Comparison of ENCODE assay signal across 16 cellular contexts in the genomic region with DNA sequence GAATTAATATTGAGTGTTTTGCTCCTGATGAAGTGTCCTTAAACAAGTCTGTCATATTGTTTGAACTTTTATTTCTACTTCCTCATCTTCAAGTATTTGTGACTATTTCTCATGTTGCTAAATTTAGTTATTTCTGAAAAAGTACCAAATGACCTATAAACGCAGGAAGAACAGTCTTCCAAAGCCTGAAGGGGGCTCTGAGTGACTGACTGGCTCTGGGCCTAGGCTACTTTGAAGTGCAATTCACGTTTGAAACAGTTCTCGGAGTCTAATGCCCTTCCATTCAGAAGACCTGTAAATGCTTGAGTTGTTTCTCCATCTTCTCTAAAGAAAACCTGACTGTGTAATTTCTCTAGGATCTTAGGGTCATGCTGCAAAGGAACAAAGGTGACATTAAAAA. TPM values are rescaled to one million over a fixed set of nuclear protein-coding genes. Genes with fewer than 3 reads are reported as not detected.
DNase-seq lines count a peak whose midpoint lies in the region; ATAC-seq and TF ChIP-seq lines count a peak whose summit lies in the region.
"Had no signal": no experiment of that assay in that cellular context is flagged by ENCODE, and none has a peak within 500 bp of the region (broad histone marks: within the 10 kb centered on the region; RNA-seq: fewer than 3 reads in every experiment).

No MANE protein-coding gene starts in this region.

- H3K4me1 Mint-ChIP-seq in GM23338: peaks cover 70% of the 10 kb centered on the region
- H3K4me1 Mint-ChIP-seq in neural progenitor cell: peaks cover 6% of the 10 kb centered on the region
- peaks cover 27% of the 10 kb centered on the region for H3K4me1 Mint-ChIP-seq in stimulated activated naive CD8-positive, alpha-beta T cell treated with anti-CD3 and anti-CD28 coated beads, Interleukin-15, amount 100 ng/mL, for 72 hours

- peak; percentile 3 for TF ChIP-seq CTCF in GM10266 (IDR thresholded peaks at IDR 0.05; ENCODE audit: control insufficient read depth, insufficient read depth, low read depth, missing control alignments)
- TF ChIP-seq CTCF in GM23338 (conservative IDR thresholded peaks at IDR 0.05; ENCODE audit: low read depth in 2 of 2): 0 out of 4 replicates have a peak, but pooled peaks have one; percentile 10 to 20
- TF ChIP-seq CTCF in OCI-LY3 (IDR thresholded peaks at IDR 0.05; ENCODE audit: low read depth, low read length): no peak
- TF ChIP-seq CTCF in neural progenitor cell (IDR thresholded peaks at IDR 0.05): peak; percentile 7
- no peak for TF ChIP-seq CTCF in right lobe of liver (IDR thresholded peaks at IDR 0.05)

- H3K9me3 ChIP-seq in OCI-LY3 (ENCODE audit: insufficient read depth, low read length): no peaks in the 10 kb centered on the region
- H3K9me3 ChIP-seq in neural progenitor cell (ENCODE audit: low read depth): no peaks in the 10 kb centered on the region
- no peaks in the 10 kb centered on the region for H3K9me3 ChIP-seq in right lobe of liver
- H3K9me3 ChIP-seq: Peyer's patch, suprapubic skin had no signal

- H3K4me1 ChIP-seq in GM23338 (ENCODE audit: insufficient read depth) (peaks cover 50% of the 10 kb centered on the region), OCI-LY3 (ENCODE audit: low read length) (peaks cover 12% of the 10 kb centered on the region), neural progenitor cell (peaks cover 11% of the 10 kb centered on the region), right lobe of liver (no peaks in the 10 kb centered on the region)

- WGBS in right lobe of liver (ENCODE audit: insufficient coverage, low coverage, low lambda C conversion rate, missing lambda C conversion rate): 52% methylated on average over 3 of the region's 3 CpGs

- no peak overlapping the region for H3K4me3 Mint-ChIP-seq in GM23338
- H3K4me3 Mint-ChIP-seq in neural progenitor cell: no peak overlapping the region
- no peak overlapping the region for H3K4me3 Mint-ChIP-seq in stimulated activated naive CD8-positive, alpha-beta T cell treated with anti-CD3 and anti-CD28 coated beads, Interleukin-15, amount 100 ng/mL, for 72 hours

- TF ChIP-seq POLR2A in right lobe of liver (IDR thresholded peaks at IDR 0.05): no peak

- H3K27ac ChIP-seq in GM23338 (ENCODE audit: low read depth) (no peak overlapping the region), OCI-LY3 (ENCODE audit: low read length) (no peak overlapping the region), neural progenitor cell (no peak overlapping the region), right lobe of liver (no peak overlapping the region)
- H3K27ac ChIP-seq: Peyer's patch, suprapubic skin, VCaP had no signal

- H2AFZ ChIP-seq in GM23338: no peak overlapping the region
- no peak overlapping the region for H2AFZ ChIP-seq in OCI-LY3 (ENCODE audit: low read depth, low read length)
- no peak overlapping the region for H2AFZ ChIP-seq in neural progenitor cell (replicated peaks)

- H4K20me1 ChIP-seq in GM23338 (replicated peaks; ENCODE audit: insufficient read depth) (peaks cover 13% of the 10 kb centered on the region), OCI-LY3 (ENCODE audit: insufficient read depth, low read length) (no peaks in the 10 kb centered on the region), neural progenitor cell (ENCODE audit: low read depth) (peaks cover 10% of the 10 kb centered on the region)

- H3K9ac ChIP-seq in OCI-LY3 (ENCODE audit: low read length) (no peak overlapping the region), neural progenitor cell (no peak overlapping the region)

- H3K27me3 ChIP-seq in GM23338 (ENCODE audit: insufficient read depth) (no peaks in the 10 kb centered on the region), OCI-LY3 (ENCODE audit: low read depth, low read length) (no peaks in the 10 kb centered on the region), neural progenitor cell (no peaks in the 10 kb centered on the region), H7 (ENCODE audit: control insufficient read depth, insufficient read depth, low read length) (no peaks in the 10 kb centered on the region), right lobe of liver (no peaks in the 10 kb centered on the region)
- H3K27me3 ChIP-seq: Peyer's patch, suprapubic skin had no signal

- H3K36me3 ChIP-seq in GM23338 (ENCODE audit: insufficient read depth) (no peaks in the 10 kb centered on the region), OCI-LY3 (replicated peaks; ENCODE audit: low read depth, low read length) (no peaks in the 10 kb centered on the region), neural progenitor cell (no peaks in the 10 kb centered on the region), H7 (replicated peaks; ENCODE audit: control insufficient read depth, insufficient read depth, low read length) (no peaks in the 10 kb centered on the region), right lobe of liver (no peaks in the 10 kb centered on the region)
- H3K36me3 ChIP-seq: Peyer's patch, suprapubic skin had no signal

- H3K9me2 ChIP-seq in GM23338 (ENCODE audit: insufficient read depth): no peaks in the 10 kb centered on the region

- H3K27me3 Mint-ChIP-seq in GM23338 (ENCODE audit: insufficient read depth, low read depth, poor library complexity) (no peaks in the 10 kb centered on the region), neural progenitor cell (ENCODE audit: insufficient read depth, low read depth) (no peaks in the 10 kb centered on the region)
- H3K27me3 Mint-ChIP-seq in stimulated activated naive CD8-positive, alpha-beta T cell treated with anti-CD3 and anti-CD28 coated beads, Interleukin-15, amount 100 ng/mL, for 72 hours: no peaks in the 10 kb centered on the region

- H3K79me2 ChIP-seq in GM23338 (replicated peaks; ENCODE audit: insufficient read depth) (peaks cover 100% of the 10 kb centered on the region), OCI-LY3 (ENCODE audit: low read length) (peaks cover 39% of the 10 kb centered on the region), neural progenitor cell (ENCODE audit: low read depth) (peaks cover 93% of the 10 kb centered on the region)

- H3K4me2 ChIP-seq in GM23338 (no peak overlapping the region), OCI-LY3 (ENCODE audit: low read length) (peak overlapping the region; percentile 26), neural progenitor cell (no peak overlapping the region)

- H3K27ac Mint-ChIP-seq in GM23338: no peak overlapping the region; the same call in 1 of the 2 replicates
- no peak overlapping the region for H3K27ac Mint-ChIP-seq in neural progenitor cell
- H3K27ac Mint-ChIP-seq in stimulated activated naive CD8-positive, alpha-beta T cell treated with anti-CD3 and anti-CD28 coated beads, Interleukin-15, amount 100 ng/mL, for 72 hours: no peak overlapping the region
- H3K27ac Mint-ChIP-seq: activated T-helper 2 cell treated with anti-CD3 and anti-CD28 coated beads, Interferon-gamma antibody, Interleukin-2, Interleukin-4, amounts not matched to agents 10 μg/mL and 5 μg/mL and 100 μg/mL, durations not matched to agents 14 hours and 24 hours and 36 hours had no signal

- DNase-seq in GM10266 (ENCODE audit: extremely low spot score): no peak
- no peak for DNase-seq in GM23338 (ENCODE audit: low spot score)
- DNase-seq in neural progenitor cell (ENCODE audit: low spot score): no peak
- DNase-seq in H7: no peak
- DNase-seq in stimulated activated naive CD8-positive, alpha-beta T cell treated with anti-CD3 and anti-CD28 coated beads, Interleukin-15, amount 100 ng/mL, for 72 hours: no peak
- no peak for DNase-seq in HuH-7.5 (ENCODE audit: low spot score)
- DNase-seq in right lobe of liver: no peak
- DNase-seq: MM.1S, NCI-H2081 treated with DMSO at 0.1 percent for 48 hours, NCI-H524 treated with DMSO at 0.1 percent for 48 hours, Peyer's patch had no signal

- H3K36me3 Mint-ChIP-seq in GM23338 (ENCODE audit: low read depth) (no peaks in the 10 kb centered on the region), neural progenitor cell (peaks cover 1% of the 10 kb centered on the region)

- intact Hi-C loops in right lobe of liver (cut with DNase I): no loop called here

- H3F3A ChIP-seq in GM23338 (replicated peaks; ENCODE audit: low read depth) (no peaks in the 10 kb centered on the region), neural progenitor cell (ENCODE audit: low read depth) (no peaks in the 10 kb centered on the region)

- H3K9me3 Mint-ChIP-seq in GM23338 (no peaks in the 10 kb centered on the region), neural progenitor cell (no peaks in the 10 kb centered on the region)
- no peaks in the 10 kb centered on the region for H3K9me3 Mint-ChIP-seq in stimulated activated naive CD8-positive, alpha-beta T cell treated with anti-CD3 and anti-CD28 coated beads, Interleukin-15, amount 100 ng/mL, for 72 hours
- H3K9me3 Mint-ChIP-seq: activated T-helper 2 cell treated with anti-CD3 and anti-CD28 coated beads, Interferon-gamma antibody, Interleukin-2, Interleukin-4, amounts not matched to agents 10 μg/mL and 5 μg/mL and 100 μg/mL, durations not matched to agents 14 hours and 24 hours and 36 hours had no signal

- ATAC-seq in GM23338 (peak; percentile 49; the same call in 1 of the 3 replicates), right lobe of liver (no peak)
- ATAC-seq in stimulated activated naive CD8-positive, alpha-beta T cell treated with anti-CD3 and anti-CD28 coated beads, Interleukin-15, amount 100 ng/mL, for 72 hours: no peak
- ATAC-seq: sciatic nerve had no signal

- H3K4me3 ChIP-seq in GM23338 (no peak overlapping the region), OCI-LY3 (ENCODE audit: low read length) (no peak overlapping the region), neural progenitor cell (no peak overlapping the region), H7 (ENCODE audit: insufficient read depth, low read depth, low read length) (no peak overlapping the region), right lobe of liver (no peak overlapping the region)
- H3K4me3 ChIP-seq: Peyer's patch, suprapubic skin had no signal

RNA-seq across cellular contexts. Expression of a gene that starts 26.5 kb away (rescaled TPM):
- 64.2 and 72.2 TPM in 2 replicates for total RNA-seq in GM23338 (2014; rRNA removed; shearing (Covaris generic))
- polyA plus RNA-seq in GM23338 (2016; fragmentation: Nextera tagmentation; extraction: Ambion mirVana): 28.9 and 31.8 TPM in 2 replicates
- total RNA-seq in neural progenitor cell (ENCODE audit: low replicate concordance) (44.6 and 62.3 TPM in 2 replicates), right lobe of liver (1 to 10 TPM in 4 of 6 experiments, under 1 TPM in 2; 0.62 to 2.2 (median 1.4) TPM)
- total RNA-seq in H7 (2014; rRNA removed; shearing (Covaris generic)): 39.4 and 54.0 TPM in 2 replicates

Comparison
In these comparisons a context has a peak if more than half of its experiments do, and no peak if none do; other contexts are left out.
1. CTCF ChIP-seq: peak in GM10266 (single experiment), GM23338 (2 of 2) and neural progenitor cell (single experiment); none in OCI-LY3 (single experiment) and right lobe of liver (0 of 4).
2. RNA of a gene that starts 26.5 kb away (total RNA-seq): 64.2 to 72.2 TPM in GM23338, 44.6 to 62.3 TPM in neural progenitor cell and 39.4 to 54.0 TPM in H7; 0.62 to 2.2 TPM in right lobe of liver; every median in the first group is over 10 times any median in the second.